ENCODE assay signal across 1 cellular context in genomic region chr16:2267913-2268666, GRCh38.
TF ChIP-seq lines count a peak whose summit lies in the region.

Gene RNPS1 (minus strand): TSS chr16:2268126. CDS start chr16:2264643, 3,483 bp downstream.

TF ChIP-seq in H1, 55 proteins besides CTCF, POLR2A, EP300 and RAD21 (continued from another document):
- TF ChIP-seq SRF (IDR thresholded peaks at IDR 0.05; ENCODE audit: low read depth, low read length) = peak; percentile 85
- peak; percentile 98 for TF ChIP-seq TAF1 (IDR thresholded peaks at IDR 0.05; ENCODE audit: low read depth, low read length)
- TF ChIP-seq, protein P1, sequence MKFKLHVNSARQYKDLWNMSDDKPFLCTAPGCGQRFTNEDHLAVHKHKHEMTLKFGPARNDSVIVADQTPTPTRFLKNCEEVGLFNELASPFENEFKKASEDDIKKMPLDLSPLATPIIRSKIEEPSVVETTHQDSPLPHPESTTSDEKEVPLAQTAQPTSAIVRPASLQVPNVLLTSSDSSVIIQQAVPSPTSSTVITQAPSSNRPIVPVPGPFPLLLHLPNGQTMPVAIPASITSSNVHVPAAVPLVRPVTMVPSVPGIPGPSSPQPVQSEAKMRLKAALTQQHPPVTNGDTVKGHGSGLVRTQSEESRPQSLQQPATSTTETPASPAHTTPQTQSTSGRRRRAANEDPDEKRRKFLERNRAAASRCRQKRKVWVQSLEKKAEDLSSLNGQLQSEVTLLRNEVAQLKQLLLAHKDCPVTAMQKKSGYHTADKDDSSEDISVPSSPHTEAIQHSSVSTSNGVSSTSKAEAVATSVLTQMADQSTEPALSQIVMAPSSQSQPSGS (IDR thresholded peaks at IDR 0.05; ENCODE audit: low read length) = peak; percentile 78; the same call in 1 of the 2 replicates
- no peak for TF ChIP-seq SUZ12 (IDR thresholded peaks at IDR 0.05; ENCODE audit: low read length)
- no peak for TF ChIP-seq TEAD4 (IDR thresholded peaks at IDR 0.05; ENCODE audit: low read depth, low read length)
- no peak for TF ChIP-seq GABPA (IDR thresholded peaks at IDR 0.05; ENCODE audit: borderline replicate concordance, insufficient read depth, low read length)
- peak; percentile 88 for TF ChIP-seq TAF7 (optimal IDR thresholded peaks at IDR 0.05; ENCODE audit: borderline replicate concordance, low read depth, low read length)
- TF ChIP-seq MAX (IDR thresholded peaks at IDR 0.05) = peak; percentile 90
- peak; percentile 67; the same call in 1 of the 2 replicates for TF ChIP-seq RBBP5 (IDR thresholded peaks at IDR 0.05; ENCODE audit: borderline replicate concordance, low read depth, low read length)
- TF ChIP-seq POLR2AphosphoS5 (IDR thresholded peaks at IDR 0.05; ENCODE audit: low read depth, low read length) = peak; percentile 98
- TF ChIP-seq HDAC2 (IDR thresholded peaks at IDR 0.05; ENCODE audit: borderline replicate concordance in 1 of 2, low read depth in 2 of 2, low read length in 2 of 2) = peak in 1 of 2 experiments; percentile 52; a peak in 1 of 4 replicates
- TF ChIP-seq, protein P2, sequence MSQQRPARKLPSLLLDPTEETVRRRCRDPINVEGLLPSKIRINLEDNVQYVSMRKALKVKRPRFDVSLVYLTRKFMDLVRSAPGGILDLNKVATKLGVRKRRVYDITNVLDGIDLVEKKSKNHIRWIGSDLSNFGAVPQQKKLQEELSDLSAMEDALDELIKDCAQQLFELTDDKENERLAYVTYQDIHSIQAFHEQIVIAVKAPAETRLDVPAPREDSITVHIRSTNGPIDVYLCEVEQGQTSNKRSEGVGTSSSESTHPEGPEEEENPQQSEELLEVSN (IDR thresholded peaks at IDR 0.05) = peak; percentile 86
- TF ChIP-seq FOSL1 (IDR thresholded peaks at IDR 0.05; ENCODE audit: insufficient read depth, low read depth, low read length) = no peak
- TF ChIP-seq GTF2F1 (IDR thresholded peaks at IDR 0.05; ENCODE audit: borderline replicate concordance, low read depth, low read length) = peak; percentile 26; the same call in 1 of the 2 replicates
- no peak for TF ChIP-seq EGR1 (IDR thresholded peaks at IDR 0.05; ENCODE audit: borderline replicate concordance, low read depth, low read length)
- peak; percentile 100 for TF ChIP-seq CREB1 (IDR thresholded peaks at IDR 0.05)
- no peak for TF ChIP-seq POU5F1 (IDR thresholded peaks at IDR 0.05; ENCODE audit: low read depth, low read length)
- no peak for TF ChIP-seq RNF2 (IDR thresholded peaks at IDR 0.05; ENCODE audit: borderline replicate concordance, low read depth, low read length, missing control alignments, poor library complexity, severe bottlenecking)
- TF ChIP-seq TCF12 (IDR thresholded peaks at IDR 0.05; ENCODE audit: low read depth, low read length) = no peak
- TF ChIP-seq SP2 (IDR thresholded peaks at IDR 0.05; ENCODE audit: low read length) = no peak
- TF ChIP-seq NANOG (IDR thresholded peaks at IDR 0.05; ENCODE audit: insufficient read depth, low read depth, low read length, poor library complexity, severe bottlenecking) = no peak
- TF ChIP-seq SIX5 (IDR thresholded peaks at IDR 0.05; ENCODE audit: low read depth, low read length) = no peak
- no peak for TF ChIP-seq CEBPB (IDR thresholded peaks at IDR 0.05; ENCODE audit: low read depth, low read length)
- TF ChIP-seq BRCA1 (IDR thresholded peaks at IDR 0.05; ENCODE audit: low read depth, low read length) = peak; percentile 54; the same call in 1 of the 2 replicates
- TF ChIP-seq ZNF274 (IDR thresholded peaks at IDR 0.05; ENCODE audit: borderline replicate concordance, extremely low read depth, low read length) = no peak
- TF ChIP-seq JUN (IDR thresholded peaks at IDR 0.05; ENCODE audit: low read depth, low read length) = no peak
- TF ChIP-seq BCL11A (IDR thresholded peaks at IDR 0.05; ENCODE audit: low read depth in 2 of 2, low read length in 2 of 2) = no peak
- peak; percentile 55 for TF ChIP-seq ASH2L (IDR thresholded peaks at IDR 0.05; ENCODE audit: low read length)
- TF ChIP-seq RFX5 (IDR thresholded peaks at IDR 0.05; ENCODE audit: borderline replicate concordance, low read depth, low read length) = no peak
- TF ChIP-seq CBX5 (IDR thresholded peaks at IDR 0.05; ENCODE audit: low read depth, low read length) = no peak
- peak; percentile 55; the same call in 1 of the 2 replicates for TF ChIP-seq KDM5A (IDR thresholded peaks at IDR 0.05; ENCODE audit: low read length)
- no peak for TF ChIP-seq SP1 (IDR thresholded peaks at IDR 0.05; ENCODE audit: low read depth, low read length)
- TF ChIP-seq TBP (IDR thresholded peaks at IDR 0.05; ENCODE audit: low read depth, low read length) = peak; percentile 95
- TF ChIP-seq PHF8 (conservative IDR thresholded peaks at IDR 0.05; ENCODE audit: low read depth, low read length) = peak; percentile 96
- TF ChIP-seq ATF3 (IDR thresholded peaks at IDR 0.05; ENCODE audit: insufficient read depth, low read depth, low read length) = peak; percentile 95
- no peak for TF ChIP-seq CTBP2 (IDR thresholded peaks at IDR 0.05; ENCODE audit: borderline replicate concordance, insufficient read depth, insufficient read length, low read length)
- TF ChIP-seq, protein P3, sequence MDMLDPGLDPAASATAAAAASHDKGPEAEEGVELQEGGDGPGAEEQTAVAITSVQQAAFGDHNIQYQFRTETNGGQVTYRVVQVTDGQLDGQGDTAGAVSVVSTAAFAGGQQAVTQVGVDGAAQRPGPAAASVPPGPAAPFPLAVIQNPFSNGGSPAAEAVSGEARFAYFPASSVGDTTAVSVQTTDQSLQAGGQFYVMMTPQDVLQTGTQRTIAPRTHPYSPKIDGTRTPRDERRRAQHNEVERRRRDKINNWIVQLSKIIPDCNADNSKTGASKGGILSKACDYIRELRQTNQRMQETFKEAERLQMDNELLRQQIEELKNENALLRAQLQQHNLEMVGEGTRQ (IDR thresholded peaks at IDR 0.05; ENCODE audit: low read length) = no peak
- peak; percentile 84 for TF ChIP-seq JUND (IDR thresholded peaks at IDR 0.05; ENCODE audit: low read length)
- no peak for TF ChIP-seq KDM1A (IDR thresholded peaks at IDR 0.05; ENCODE audit: borderline replicate concordance, low read length)
- no peak for TF ChIP-seq CHD2 (IDR thresholded peaks at IDR 0.05; ENCODE audit: low read length)
- 0 out of 2 replicates have a peak, but pooled peaks have one; percentile 5 for TF ChIP-seq YY1 (IDR thresholded peaks at IDR 0.05; ENCODE audit: low read depth, low read length)
- TF ChIP-seq SIRT6 (IDR thresholded peaks at IDR 0.05; ENCODE audit: low read length) = no peak
- TF ChIP-seq NRF1 (IDR thresholded peaks at IDR 0.05; ENCODE audit: low read depth, low read length) = peak; percentile 52
- no peak; the same call in 1 of the 2 replicates for TF ChIP-seq BACH1 (IDR thresholded peaks at IDR 0.05; ENCODE audit: low read length)
- no peak for TF ChIP-seq RXRA (IDR thresholded peaks at IDR 0.05; ENCODE audit: insufficient read depth, low read depth, low read length)
- peak; percentile 9 to 93; a peak in 2 of 4 replicates for TF ChIP-seq SIN3A (conservative IDR thresholded peaks at IDR 0.05 in 1 of 2, IDR thresholded peaks at IDR 0.05 in 1 of 2; ENCODE audit: low read depth in 1 of 2, low read length in 2 of 2)
- no peak for TF ChIP-seq CBX8 (IDR thresholded peaks at IDR 0.05; ENCODE audit: borderline replicate concordance, low read depth, low read length)
- no peak for TF ChIP-seq CHD1 (IDR thresholded peaks at IDR 0.05; ENCODE audit: low read depth, low read length)
- no peak for TF ChIP-seq EZH2 (IDR thresholded peaks at IDR 0.05; ENCODE audit: low read depth, low read length, severe bottlenecking)
- no peak for TF ChIP-seq MAFK (IDR thresholded peaks at IDR 0.05; ENCODE audit: low read depth, low read length)
- peak; percentile 99 for TF ChIP-seq KDM4A (IDR thresholded peaks at IDR 0.05; ENCODE audit: low read depth, low read length, severe bottlenecking)
- TF ChIP-seq CHD7 (IDR thresholded peaks at IDR 0.05; ENCODE audit: insufficient replicate concordance, low read length) = no peak
- TF ChIP-seq SP4 (IDR thresholded peaks at IDR 0.05; ENCODE audit: low read length) = peak; percentile 84; the same call in 1 of the 2 replicates
